ENCODE assay signal across 16 cellular contexts in genomic region chr4:11439836-11440235, GRCh38. TPM values are rescaled to one million over a fixed set of nuclear protein-coding genes. Genes with fewer than 3 reads are reported as not detected.
DNase-seq lines count a peak whose midpoint lies in the region; ATAC-seq and TF ChIP-seq lines count a peak whose summit lies in the region.
"Had no signal": no experiment of that assay in that cellular context is flagged by ENCODE, and none has a peak within 500 bp of the region (broad histone marks: within the 10 kb centered on the region; RNA-seq: fewer than 3 reads in every experiment).

No MANE protein-coding gene starts in this region.

- H3K4me3 ChIP-seq in heart left ventricle (no peak overlapping the region), right atrium auricular region (no peak overlapping the region), NB4 (ENCODE audit: low read depth, low read length) (no peak overlapping the region)
- H3K4me3 ChIP-seq: SJCRH30 had no signal

- DNase-seq in heart left ventricle (no peak), right atrium auricular region (ENCODE audit: low spot score) (no peak), NB4 (ENCODE audit: low read depth) (peak; percentile 36), globus pallidus (ENCODE audit: low spot score) (peak; percentile 56), superior temporal gyrus (ENCODE audit: extremely low spot score) (peak; percentile 12), NOMO-1 treated with dmso at 0.1 percent for 144 hours (lab: John Stamatoyannopoulos, UW; ENCODE audit: unreplicated experiment) (no peak), amniotic stem cell (lab: John Stamatoyannopoulos, UW) (no peak)
- DNase-seq: CD4-positive, alpha-beta memory T cell; DMS79 treated with DMSO at 0.1 percent for 48 hours; KBM-7; NCI-H1417; NCI-H2081; NCI-H510A treated with DMSO at 0.1 percent for 48 hours; SJCRH30 had no signal

- H3K4me1 ChIP-seq in heart left ventricle, result peaks cover 0 to 31% (median 0%) of the 10 kb centered on the region in 12 donors
- no peaks in the 10 kb centered on the region for H3K4me1 ChIP-seq in right atrium auricular region
- H3K4me1 ChIP-seq: SJCRH30 had no signal

- TF ChIP-seq POLR2A in heart left ventricle (IDR thresholded peaks at IDR 0.05) (no peak), NB4 (IDR thresholded peaks at IDR 0.05; ENCODE audit: extremely low read depth, insufficient read length) (no peak)

- TF ChIP-seq CTCF in heart left ventricle (IDR thresholded peaks at IDR 0.05), result no peak
- TF ChIP-seq CTCF in right atrium auricular region (IDR thresholded peaks at IDR 0.05), result no peak
- no peak for TF ChIP-seq CTCF in NB4 (IDR thresholded peaks at IDR 0.05; ENCODE audit: low read depth, low read length)

- H3K27ac ChIP-seq in heart left ventricle, result peak overlapping the region in 1 of 12 donors; percentile 75
- no peak overlapping the region for H3K27ac ChIP-seq in right atrium auricular region
- H3K27ac ChIP-seq: SJCRH30 had no signal

- intact Hi-C loops in heart left ventricle (cut with DNase I), result loop anchor here in 2 of 10 donors (5.0 to 10.0 kb wide), 2 partner anchors 285 to 457 kb away; no protein-coding TSS in a partner anchor

- H3K27me3 ChIP-seq in heart left ventricle (no peaks in the 10 kb centered on the region), right atrium auricular region (no peaks in the 10 kb centered on the region)
- H3K27me3 ChIP-seq: SJCRH30 had no signal

- 84 to 93% (median 92%) methylated on average over 2 of the region's 2 CpGs for WGBS in heart left ventricle, 4 donors

- H3K36me3 ChIP-seq in heart left ventricle, result no peaks in the 10 kb centered on the region
- no peaks in the 10 kb centered on the region for H3K36me3 ChIP-seq in right atrium auricular region
- H3K36me3 ChIP-seq: SJCRH30 had no signal

- H3K9me3 ChIP-seq in heart left ventricle, result no peaks in the 10 kb centered on the region
- no peaks in the 10 kb centered on the region for H3K9me3 ChIP-seq in right atrium auricular region
- H3K9me3 ChIP-seq: SJCRH30 had no signal

- ATAC-seq in heart left ventricle (peak in 3 of 4 donors; percentile 20 to 34 (median 29)), GM21825 (IDR thresholded peaks at IDR 0.05; ENCODE audit: unreplicated experiment) (no peak)

RNA-seq across cellular contexts. Expression of gene HS3ST1, which starts 11.1 kb away (rescaled TPM):
- total RNA-seq in heart left ventricle (1 to 10 TPM in 6 of 9 donors, under 1 TPM in 3; 0.33 to 2.5 (median 1.1) TPM), right atrium auricular region (1 to 10 TPM; 2.8 to 8.4 TPM)
- 1 to 10 TPM in 1 of 2 donors, under 1 TPM in 1; 0.30 to 1.5 TPM for polyA plus RNA-seq in heart left ventricle
- total RNA-seq: M059J, SJCRH30 had no signal
- polyA plus RNA-seq: CD4-positive, alpha-beta memory T cell had no signal

Comparison
In these comparisons a context has a peak if more than half of its experiments do, and no peak if none do; other contexts are left out.
1. DNase-seq: peak in NB4 (single experiment), globus pallidus (single experiment) and superior temporal gyrus (single experiment); none in heart left ventricle (0 of 5), right atrium auricular region (single experiment), NOMO-1 treated with dmso at 0.1 percent for 144 hours (single experiment) and amniotic stem cell (single experiment).